In genomic region chr1:194295690-194296089, GRCh38 we compare ENCODE assay signal across 9 cellular contexts.
DNase-seq lines count a peak whose midpoint lies in the region; ATAC-seq and TF ChIP-seq lines count a peak whose summit lies in the region.
"Had no signal": no experiment of that assay in that cellular context is flagged by ENCODE, and none has a peak within 500 bp of the region (broad histone marks: within the 10 kb centered on the region; RNA-seq: fewer than 3 reads in every experiment).

No MANE protein-coding gene starts in this region.

- ATAC-seq in GM19468 (IDR thresholded peaks at IDR 0.05; ENCODE audit: extremely low read depth, unreplicated experiment) (peak; percentile 74), HG03460 (IDR thresholded peaks at IDR 0.05; ENCODE audit: unreplicated experiment) (peak; percentile 86)

- no peak overlapping the region for H3K27ac ChIP-seq in parathyroid adenoma
- H3K27ac ChIP-seq: BLaER1 had no signal

- intact Hi-C loops in posterior vena cava (cut with DNase I), result no loop called here

- H3K4me3 ChIP-seq in epithelial cell of proximal tubule (ENCODE audit: low read depth, low read length) (no peak overlapping the region), parathyroid adenoma (ENCODE audit: low read depth, low read length) (no peak overlapping the region)
- H3K4me3 ChIP-seq: BLaER1 had no signal

- no peak overlapping the region for H3K9ac ChIP-seq in parathyroid adenoma
- H3K9ac ChIP-seq: BLaER1 had no signal

- H3K27me3 ChIP-seq in parathyroid adenoma (ENCODE audit: control insufficient read depth, insufficient read depth, low read length), result no peaks in the 10 kb centered on the region
- H3K27me3 ChIP-seq: BLaER1 had no signal

- H3K79me2 ChIP-seq in parathyroid adenoma, result no peaks in the 10 kb centered on the region

- no peak overlapping the region for H3K4me2 ChIP-seq in parathyroid adenoma (ENCODE audit: low read length)
- H3K4me2 ChIP-seq: BLaER1 had no signal

- no peaks in the 10 kb centered on the region for H3K36me3 ChIP-seq in parathyroid adenoma (ENCODE audit: control insufficient read depth, insufficient read depth, low read length)
- H3K36me3 ChIP-seq: BLaER1 had no signal

- H2AFZ ChIP-seq in parathyroid adenoma, result no peak overlapping the region

- TF ChIP-seq CTCF in epithelial cell of proximal tubule (conservative IDR thresholded peaks at IDR 0.05; ENCODE audit: low read depth, low read length) (peak; percentile 85), parathyroid adenoma (IDR thresholded peaks at IDR 0.05) (peak; percentile 56)

- H3K4me1 ChIP-seq in parathyroid adenoma, result no peaks in the 10 kb centered on the region
- H3K4me1 ChIP-seq: BLaER1 had no signal

- no peaks in the 10 kb centered on the region for H3K9me3 ChIP-seq in parathyroid adenoma (ENCODE audit: control insufficient read depth, low read length)
- H3K9me3 ChIP-seq: BLaER1 had no signal

- peak; percentile 7 for DNase-seq in NCI-H2171 treated with DMSO at 0.1 percent for 48 hours (lab: John Stamatoyannopoulos, UW)
- no peak for DNase-seq in NCI-H2171 (lab: John Stamatoyannopoulos, UW)
- DNase-seq in OCI-M1 (lab: John Stamatoyannopoulos, UW), result peak; percentile 83
- peak; percentile 29 for DNase-seq in epithelial cell of proximal tubule (ENCODE audit: low read depth)
- DNase-seq in posterior vena cava (ENCODE audit: low spot score), result no peak

Comparison
In these comparisons a context has a peak if more than half of its experiments do, and no peak if none do; other contexts are left out.
1. DNase-seq: peak in NCI-H2171 treated with DMSO at 0.1 percent for 48 hours (single experiment), OCI-M1 (single experiment) and epithelial cell of proximal tubule (single experiment); none in NCI-H2171 (single experiment) and posterior vena cava (single experiment).